Comparison of ENCODE assay signal across 22 cellular contexts in genomic region chr19:2438178-2438577, GRCh38.
"Had no signal": no experiment of that assay in that cellular context is flagged by ENCODE, and none has a peak within 500 bp of the region (broad histone marks: within the 10 kb centered on the region; RNA-seq: fewer than 3 reads in every experiment).

No MANE protein-coding gene starts in this region.

- H3K9me3 ChIP-seq: esophagus squamous epithelium, gastroesophageal sphincter, left lung, lower lobe of right lung, prostate gland, spleen, testis, tibial nerve had no signal

- H3K9me3 Mint-ChIP-seq: dendritic cell treated with granulocyte-macrophage colony-stimulating factor and Interleukin-4, amounts not matched to agents 40 ng/mL and 50 ng/mL, for 4 days; naive B cell; nephron; stimulated activated memory B cell treated with anti-CD40 and anti-IgM and Interleukin-4, amounts not matched to agents 10 μg/mL and 1 μg/mL and 100 μg/mL, for 72 hours; stimulated activated naive CD8-positive, alpha-beta T cell treated with anti-CD3 and anti-CD28 coated beads, Interleukin-15, amount 100 ng/mL, for 72 hours had no signal

- ATAC-seq: gastroesophageal sphincter; left lung; lower lobe of right lung; sciatic nerve; stimulated activated memory B cell treated with anti-CD40 and anti-IgM and Interleukin-4, amounts not matched to agents 10 μg/mL and 1 μg/mL and 100 μg/mL, for 72 hours; stimulated activated naive CD8-positive, alpha-beta T cell treated with anti-CD3 and anti-CD28 coated beads, Interleukin-15, amount 100 ng/mL, for 72 hours had no signal

- H3K4me1 ChIP-seq: esophagus squamous epithelium, gastroesophageal sphincter, left lung, lower lobe of right lung, parathyroid adenoma, prostate gland, spleen, testis, tibial nerve had no signal

- H3K4me3 Mint-ChIP-seq: dendritic cell treated with granulocyte-macrophage colony-stimulating factor and Interleukin-4, amounts not matched to agents 40 ng/mL and 50 ng/mL, for 4 days; naive B cell; nephron; stimulated activated memory B cell treated with anti-CD40 and anti-IgM and Interleukin-4, amounts not matched to agents 10 μg/mL and 1 μg/mL and 100 μg/mL, for 72 hours; stimulated activated naive CD8-positive, alpha-beta T cell treated with anti-CD3 and anti-CD28 coated beads, Interleukin-15, amount 100 ng/mL, for 72 hours had no signal

- H3K36me3 Mint-ChIP-seq: naive B cell had no signal

- H3K27ac ChIP-seq: esophagus squamous epithelium, gastroesophageal sphincter, left lung, lower lobe of right lung, parathyroid adenoma, prostate gland, spleen, testis, tibial nerve had no signal

- H2AFZ ChIP-seq: parathyroid adenoma had no signal

- DNase-seq: esophagus squamous epithelium; foreskin fibroblast; glutamatergic neuron; islet precursor cell; lower lobe of right lung; mesendoderm; naive B cell; spleen; stimulated activated CD4-positive, alpha-beta T cell treated with anti-CD3 and anti-CD28 coated beads, Interleukin-15, amount 100 ng/mL, for 24 hours; stimulated activated CD4-positive, alpha-beta T cell treated with anti-CD3 and anti-CD28 coated beads, Interleukin-1b, Interleukin-23, amount 100 ng/mL, for 48 hours; stimulated activated CD4-positive, alpha-beta T cell treated with anti-CD3 and anti-CD28 coated beads, Interleukin-4, amount 100 ng/mL, for 24 hours; stimulated activated naive CD8-positive, alpha-beta T cell treated with anti-CD3 and anti-CD28 coated beads, Interleukin-15, amount 100 ng/mL, for 72 hours; testis had no signal

- H3K9ac ChIP-seq: parathyroid adenoma had no signal

- H3K4me1 Mint-ChIP-seq: nephron; stimulated activated memory B cell treated with anti-CD40 and anti-IgM and Interleukin-4, amounts not matched to agents 10 μg/mL and 1 μg/mL and 100 μg/mL, for 72 hours had no signal

- H3K27ac Mint-ChIP-seq: dendritic cell treated with granulocyte-macrophage colony-stimulating factor and Interleukin-4, amounts not matched to agents 40 ng/mL and 50 ng/mL, for 4 days; nephron; stimulated activated memory B cell treated with anti-CD40 and anti-IgM and Interleukin-4, amounts not matched to agents 10 μg/mL and 1 μg/mL and 100 μg/mL, for 72 hours; stimulated activated naive CD8-positive, alpha-beta T cell treated with anti-CD3 and anti-CD28 coated beads, Interleukin-15, amount 100 ng/mL, for 72 hours had no signal

- H3K27me3 Mint-ChIP-seq: dendritic cell treated with granulocyte-macrophage colony-stimulating factor and Interleukin-4, amounts not matched to agents 40 ng/mL and 50 ng/mL, for 4 days; naive B cell; stimulated activated memory B cell treated with anti-CD40 and anti-IgM and Interleukin-4, amounts not matched to agents 10 μg/mL and 1 μg/mL and 100 μg/mL, for 72 hours; stimulated activated naive CD8-positive, alpha-beta T cell treated with anti-CD3 and anti-CD28 coated beads, Interleukin-15, amount 100 ng/mL, for 72 hours had no signal

- H3K27me3 ChIP-seq: esophagus squamous epithelium, gastroesophageal sphincter, left lung, spleen, testis, tibial nerve had no signal

- H3K4me3 ChIP-seq: esophagus squamous epithelium, gastroesophageal sphincter, left lung, lower lobe of right lung, prostate gland, spleen, testis, tibial nerve had no signal
